9 cellular contexts compared by ENCODE assay signal in the genomic region with DNA sequence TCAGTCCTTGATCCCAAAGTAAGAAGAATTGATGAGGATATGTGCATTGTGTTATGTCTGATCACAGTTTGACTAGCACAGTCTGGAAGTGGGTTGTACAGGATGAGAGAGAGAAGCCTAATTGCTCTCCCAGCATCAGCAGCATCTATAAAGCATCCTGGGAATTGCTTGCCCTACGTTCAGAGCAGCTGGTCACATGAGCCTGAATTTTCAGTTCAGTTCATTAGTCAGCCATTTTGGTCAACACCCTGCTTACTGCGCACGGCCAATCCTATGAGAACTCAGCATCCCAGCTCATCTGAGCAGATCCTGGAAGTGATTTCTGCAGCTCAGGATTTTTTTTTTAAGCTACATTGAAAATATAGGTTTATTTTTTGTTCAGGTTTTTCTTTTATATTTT. TPM values are rescaled to one million over a fixed set of nuclear protein-coding genes. Genes with fewer than 3 reads are reported as not detected.
DNase-seq lines count a peak whose midpoint lies in the region; ATAC-seq, FAIRE-seq and TF ChIP-seq lines count a peak whose summit lies in the region.
"Had no signal": no experiment of that assay in that cellular context is flagged by ENCODE, and none has a peak within 500 bp of the region (broad histone marks: within the 10 kb centered on the region; RNA-seq: fewer than 3 reads in every experiment).

A gene with protein sequence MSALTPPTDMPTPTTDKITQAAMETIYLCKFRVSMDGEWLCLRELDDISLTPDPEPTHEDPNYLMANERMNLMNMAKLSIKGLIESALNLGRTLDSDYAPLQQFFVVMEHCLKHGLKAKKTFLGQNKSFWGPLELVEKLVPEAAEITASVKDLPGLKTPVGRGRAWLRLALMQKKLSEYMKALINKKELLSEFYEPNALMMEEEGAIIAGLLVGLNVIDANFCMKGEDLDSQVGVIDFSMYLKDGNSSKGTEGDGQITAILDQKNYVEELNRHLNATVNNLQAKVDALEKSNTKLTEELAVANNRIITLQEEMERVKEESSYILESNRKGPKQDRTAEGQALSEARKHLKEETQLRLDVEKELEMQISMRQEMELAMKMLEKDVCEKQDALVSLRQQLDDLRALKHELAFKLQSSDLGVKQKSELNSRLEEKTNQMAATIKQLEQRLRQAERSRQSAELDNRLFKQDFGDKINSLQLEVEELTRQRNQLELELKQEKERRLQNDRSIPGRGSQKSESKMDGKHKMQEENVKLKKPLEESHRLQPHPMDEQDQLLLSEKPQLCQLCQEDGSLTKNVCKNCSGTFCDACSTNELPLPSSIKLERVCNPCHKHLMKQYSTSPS (plus strand): TSS at position 218 of the 400 bp plus-strand sequence. CDS start 610 bp downstream, outside the sequence.

- no peak within 1 kb of the TSS for H2AFZ ChIP-seq in mesenchymal stem cell (ENCODE audit: low read depth, low read length)

- no peak within 1 kb of the TSS for H2BK5ac ChIP-seq in mesenchymal stem cell (ENCODE audit: low read depth, low read length, poor library complexity, severe bottlenecking)

- peak within 1 kb of the TSS in 1 of 2 experiments; percentile 15 for H2BK12ac ChIP-seq in mesenchymal stem cell (ENCODE audit: low read length in 2 of 2)

- ATAC-seq in thoracic aorta (ENCODE audit: insufficient number of reproducible peaks, low FRiP score, low read depth): peak; percentile 75

- H4K8ac ChIP-seq in mesenchymal stem cell (ENCODE audit: low read length): peak within 1 kb of the TSS; percentile 45

- CTCF ChIA-PET in HEK293T (lab: Yijun Ruan, JAX): interaction anchor here (0.6 kb wide), 1 partner anchor 38 kb away, joined by 5 read pairs; no protein-coding TSS in a partner anchor

- no peak within 1 kb of the TSS for H2BK120ac ChIP-seq in mesenchymal stem cell (ENCODE audit: low read depth, low read length)

- peak within 1 kb of the TSS; percentile 2 for H4K91ac ChIP-seq in mesenchymal stem cell (ENCODE audit: low read length)

- H3K23ac ChIP-seq in mesenchymal stem cell (ENCODE audit: low read length in 2 of 2): peak within 1 kb of the TSS in 1 of 2 experiments; percentile 59

- TF ChIP-seq CTCF in thoracic aorta (IDR thresholded peaks at IDR 0.05): no peak

- no peak within 1 kb of the TSS for H2BK15ac ChIP-seq in mesenchymal stem cell (ENCODE audit: low read depth, poor library complexity, severe bottlenecking)

- peaks cover 24% of the 10 kb centered on the region for H3K79me1 ChIP-seq in mesenchymal stem cell (replicated peaks; ENCODE audit: low read length, poor library complexity, severe bottlenecking)

- 60% methylated on average over 3 of the region's 3 CpGs for WGBS in mesenchymal stem cell

- H3K27ac ChIP-seq in duodenal mucosa (ENCODE audit: low read depth, low read length): no peak within 1 kb of the TSS
- peak within 1 kb of the TSS; percentile 45 for H3K27ac ChIP-seq in mesenchymal stem cell (ENCODE audit: low read length, poor library complexity, severe bottlenecking)
- peak within 1 kb of the TSS; percentile 59 to 67 for H3K27ac ChIP-seq in thoracic aorta
- H3K27ac ChIP-seq: neutrophil had no signal

- H3K18ac ChIP-seq in mesenchymal stem cell (ENCODE audit: low read depth in 1 of 2, low read length in 2 of 2): no peak within 1 kb of the TSS

- H3K14ac ChIP-seq in mesenchymal stem cell (ENCODE audit: low read length in 2 of 2): peak within 1 kb of the TSS in 1 of 2 experiments; percentile 61

- FAIRE-seq in RCC 7860 (lab: Jason Lieb, UNC): no peak

- H3K4ac ChIP-seq in mesenchymal stem cell (ENCODE audit: low read depth in 1 of 2, low read length in 2 of 2): no peak within 1 kb of the TSS

- H3K9me3 ChIP-seq in duodenal mucosa (ENCODE audit: control insufficient read depth in 1 of 2, low read length in 2 of 2): no peaks in the 10 kb centered on the region
- H3K9me3 ChIP-seq in mesenchymal stem cell (ENCODE audit: control insufficient read depth, low read length): no peaks in the 10 kb centered on the region
- no peaks in the 10 kb centered on the region for H3K9me3 ChIP-seq in thoracic aorta
- H3K9me3 ChIP-seq: neutrophil had no signal

- no peaks in the 10 kb centered on the region for H3K36me3 ChIP-seq in duodenal mucosa (ENCODE audit: control insufficient read depth in 1 of 2, insufficient read depth in 2 of 2, low read length in 2 of 2)
- H3K36me3 ChIP-seq in mesenchymal stem cell (ENCODE audit: control insufficient read depth in 1 of 2, insufficient read depth in 2 of 2, low read depth in 1 of 2, low read length in 2 of 2): peaks cover 0 to 21% of the 10 kb centered on the region in 2 experiments
- no peaks in the 10 kb centered on the region for H3K36me3 ChIP-seq in thoracic aorta
- H3K36me3 ChIP-seq: neutrophil had no signal

- POLR2A ChIA-PET in HEK293T (lab: Yijun Ruan, JAX): interaction anchor here (1.1 to 2.7 kb wide), 3 partner anchors 13 to 33 kb away, joined by 3 to 19 read pairs (median 5); no protein-coding TSS in a partner anchor

- H3K27me3 ChIP-seq in duodenal mucosa (ENCODE audit: control insufficient read depth in 1 of 2, insufficient read depth in 2 of 2, low read length in 2 of 2) (no peaks in the 10 kb centered on the region), mesenchymal stem cell (ENCODE audit: control insufficient read depth in 1 of 2, insufficient read depth in 1 of 2, low read length in 2 of 2) (no peaks in the 10 kb centered on the region), thoracic aorta (replicated peaks; ENCODE audit: insufficient read depth) (no peaks in the 10 kb centered on the region)
- H3K27me3 ChIP-seq: neutrophil had no signal

- H3K4me3 ChIP-seq in duodenal mucosa (ENCODE audit: low read depth in 1 of 2, low read length in 2 of 2) (peak within 1 kb of the TSS; percentile 56 to 57), mesenchymal stem cell (ENCODE audit: insufficient read depth in 1 of 2, low read depth in 1 of 2, low read length in 2 of 2) (peak within 1 kb of the TSS; percentile 16 to 97), thoracic aorta (peak within 1 kb of the TSS; percentile 75)

- H3K4me1 ChIP-seq in duodenal mucosa (ENCODE audit: control insufficient read depth in 1 of 2, insufficient read depth in 2 of 2, low read length in 2 of 2): no peaks in the 10 kb centered on the region
- peaks cover 3% of the 10 kb centered on the region for H3K4me1 ChIP-seq in mesenchymal stem cell (ENCODE audit: control insufficient read depth, insufficient read depth, low read depth, low read length)
- peaks cover 11 to 13% of the 10 kb centered on the region in 2 donors for H3K4me1 ChIP-seq in thoracic aorta (ENCODE audit: control insufficient read depth in 1 of 2, low read depth in 2 of 2)

- H3K9ac ChIP-seq in duodenal mucosa (ENCODE audit: low read depth in 1 of 2, low read length in 2 of 2): peak within 1 kb of the TSS in 1 of 2 donors; percentile 23
- H3K9ac ChIP-seq in mesenchymal stem cell (ENCODE audit: low read length): peak within 1 kb of the TSS; percentile 99

- H2AK5ac ChIP-seq in mesenchymal stem cell (ENCODE audit: low read length, severe bottlenecking): no peak within 1 kb of the TSS

- DNase-seq in ACHN: peak; percentile 75
- DNase-seq in HEK293T (ENCODE audit: extremely low spot score): peak; percentile 75
- peak; percentile 24 for DNase-seq in RCC 7860 (ENCODE audit: low spot score)
- DNase-seq in mesenchymal stem cell: peak; percentile 44
- no peak for DNase-seq in thoracic aorta (ENCODE audit: low spot score)
- DNase-seq in COLO668 (lab: John Stamatoyannopoulos, UW; ENCODE audit: unreplicated experiment): no peak
- no peak for DNase-seq in NOMO-1 (lab: John Stamatoyannopoulos, UW; ENCODE audit: unreplicated experiment in 2 of 2)

- H3K4me2 ChIP-seq in mesenchymal stem cell (ENCODE audit: low read length, poor library complexity, severe bottlenecking): peak within 1 kb of the TSS; percentile 58

- in situ Hi-C loops in ACHN (cut with HindIII; ENCODE audit: low pct_ligation_motif_present, low pct_unique_long_range_greater_than_20kb, low sequenced_read_pairs): no loop called here

TF ChIP-seq in HEK293T, 16 proteins besides CTCF, POLR2A, EP300 and RAD21:
- TF ChIP-seq, protein P1, sequence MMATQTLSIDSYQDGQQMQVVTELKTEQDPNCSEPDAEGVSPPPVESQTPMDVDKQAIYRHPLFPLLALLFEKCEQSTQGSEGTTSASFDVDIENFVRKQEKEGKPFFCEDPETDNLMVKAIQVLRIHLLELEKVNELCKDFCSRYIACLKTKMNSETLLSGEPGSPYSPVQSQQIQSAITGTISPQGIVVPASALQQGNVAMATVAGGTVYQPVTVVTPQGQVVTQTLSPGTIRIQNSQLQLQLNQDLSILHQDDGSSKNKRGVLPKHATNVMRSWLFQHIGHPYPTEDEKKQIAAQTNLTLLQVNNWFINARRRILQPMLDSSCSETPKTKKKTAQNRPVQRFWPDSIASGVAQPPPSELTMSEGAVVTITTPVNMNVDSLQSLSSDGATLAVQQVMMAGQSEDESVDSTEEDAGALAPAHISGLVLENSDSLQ (IDR thresholded peaks at IDR 0.05): no peak
- peak; percentile 54; the same call in 1 of the 2 replicates for TF ChIP-seq CTBP1 (IDR thresholded peaks at IDR 0.05; ENCODE audit: borderline replicate concordance)

RNA-seq across cellular contexts. Expression of the gene that starts here (rescaled TPM):
- polyA plus RNA-seq in mesenchymal stem cell (2013, experiment 1 of 2): 9.3 TPM
- 8.0 TPM for polyA plus RNA-seq in mesenchymal stem cell (2013, experiment 2 of 2)
- total RNA-seq in thoracic aorta: 10 to 100 TPM; 72.7 to 100.0 TPM

Comparison
In these comparisons a context has a peak if more than half of its experiments do, and no peak if none do; other contexts are left out.
1. DNase-seq: peak in ACHN (single experiment), HEK293T (single experiment), RCC 7860 (single experiment) and mesenchymal stem cell (single experiment); none in thoracic aorta (single experiment), COLO668 (single experiment) and NOMO-1 (0 of 2).
2. Peak in every context shown above with its lines, with median percentiles within 50 percentile points of each other: H3K4me3 ChIP-seq.